ENCODE assay signal across 27 cellular contexts in the genomic region with DNA sequence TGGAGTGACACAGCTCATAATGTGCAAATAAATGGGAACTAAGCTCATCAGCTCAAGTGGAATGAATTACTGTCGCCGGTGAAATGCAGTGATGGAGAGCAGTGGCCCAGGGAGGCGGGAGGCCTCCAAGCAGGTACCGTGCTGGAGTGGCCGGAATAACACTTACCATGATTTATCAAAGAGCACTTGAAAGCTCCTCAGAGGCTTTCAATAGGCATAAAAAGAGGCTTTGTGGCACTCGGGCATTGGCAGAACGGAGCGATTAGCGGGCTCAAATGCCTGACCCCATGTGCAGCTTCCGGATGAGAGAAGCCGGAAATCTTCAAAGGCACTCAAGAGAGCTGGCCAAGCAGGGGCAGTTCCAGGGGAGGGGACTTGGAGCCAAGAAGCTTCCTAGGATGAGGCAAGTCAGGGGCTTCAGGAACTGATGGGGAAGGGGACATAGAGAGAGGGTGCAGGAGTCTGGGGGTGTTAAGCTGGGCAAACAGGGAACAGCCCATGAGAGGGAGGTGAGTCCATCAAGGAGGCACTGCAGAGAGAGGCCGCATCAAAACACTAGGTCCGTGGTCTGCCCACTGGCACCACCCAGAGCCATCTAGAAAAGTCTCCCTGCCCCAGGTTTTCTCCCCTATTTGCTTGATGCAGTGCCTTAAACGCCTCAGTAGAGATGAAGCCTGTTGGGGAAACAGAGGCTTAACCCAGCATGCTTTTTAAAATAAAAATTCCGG.
DNase-seq lines count a peak whose midpoint lies in the region; ATAC-seq and TF ChIP-seq lines count a peak whose summit lies in the region.
"Had no signal": no experiment of that assay in that cellular context is flagged by ENCODE, and none has a peak within 500 bp of the region (broad histone marks: within the 10 kb centered on the region; RNA-seq: fewer than 3 reads in every experiment).

No MANE protein-coding gene starts in this region.

- no peaks in the 10 kb centered on the region for H4K20me1 ChIP-seq in SK-N-SH (ENCODE audit: insufficient read depth)

- no peak overlapping the region for H2BK15ac ChIP-seq in neuronal stem cell (ENCODE audit: low read length)

- intact Hi-C loops in left ventricle myocardium inferior (cut with micrococcal nuclease), result no loop called here

- H3K27me3 ChIP-seq in neuronal stem cell (ENCODE audit: control insufficient read depth in 3 of 3, insufficient read depth in 3 of 3, low read depth in 1 of 3, low read length in 3 of 3) (peaks cover 0 to 4% (median 0%) of the 10 kb centered on the region in 3 experiments), SK-N-SH (ENCODE audit: insufficient read depth) (no peaks in the 10 kb centered on the region), left ventricle myocardium inferior (ENCODE audit: low read depth) (peaks cover 25% of the 10 kb centered on the region)
- H3K27me3 ChIP-seq: colonic mucosa had no signal

- no peak overlapping the region for H3K14ac ChIP-seq in neuronal stem cell (ENCODE audit: low read length)

- no peak overlapping the region for H4K91ac ChIP-seq in neuronal stem cell (ENCODE audit: low read depth, low read length, poor library complexity)

- POLR2A ChIA-PET in SK-N-SH (lab: Yijun Ruan, JAX), result no interaction called here

- H3K4me3 ChIP-seq in neuronal stem cell (ENCODE audit: low read length in 2 of 2), result no peak overlapping the region
- no peak overlapping the region for H3K4me3 ChIP-seq in SK-N-SH (ENCODE audit: low read depth in 2 of 2, low read length in 1 of 2)
- no peak overlapping the region for H3K4me3 ChIP-seq in left ventricle myocardium inferior
- H3K4me3 ChIP-seq: colonic mucosa, GM23248, heart right ventricle, transverse colon had no signal

- H2BK12ac ChIP-seq in neuronal stem cell (ENCODE audit: low read length), result no peak overlapping the region

- ATAC-seq in GM21360 (IDR thresholded peaks at IDR 0.05; ENCODE audit: unreplicated experiment), result no peak
- ATAC-seq: activated T-helper 17 cell treated with anti-CD3 and anti-CD28 coated beads, Interleukin-2, amount 50 U/mL, for 72 hours; effector memory CD8-positive, alpha-beta T cell; heart right ventricle; HepG2; left cardiac atrium; naive thymus-derived CD4-positive, alpha-beta T cell; stimulated activated naive CD8-positive, alpha-beta T cell treated with anti-CD3 and anti-CD28 coated beads, Interleukin-15, amount 100 ng/mL, for 72 hours had no signal

- peak overlapping the region; percentile 26 for H2AFZ ChIP-seq in neuronal stem cell (ENCODE audit: low read length)
- no peak overlapping the region for H2AFZ ChIP-seq in SK-N-SH (ENCODE audit: low read depth)
- H2AFZ ChIP-seq: GM23248, parathyroid adenoma had no signal

- no peak overlapping the region for H4K8ac ChIP-seq in neuronal stem cell (ENCODE audit: low read depth, low read length)

- H3K4me1 ChIP-seq in neuronal stem cell (ENCODE audit: control insufficient read depth in 2 of 2, insufficient read depth in 1 of 2, low read depth in 1 of 2, low read length in 2 of 2), result peaks cover 0 to 16% of the 10 kb centered on the region in 2 donors
- H3K4me1 ChIP-seq in SK-N-SH (ENCODE audit: control insufficient read depth in 1 of 2, insufficient read depth in 2 of 2, low read depth in 1 of 2, low read length in 1 of 2), result peaks cover 0 to 12% of the 10 kb centered on the region in 2 experiments; a peak in 2 of 4 replicates
- no peaks in the 10 kb centered on the region for H3K4me1 ChIP-seq in left ventricle myocardium inferior
- H3K4me1 ChIP-seq: colonic mucosa, heart right ventricle, parathyroid adenoma, transverse colon had no signal

- H3K4me2 ChIP-seq in neuronal stem cell (ENCODE audit: insufficient read depth, low read length, poor library complexity, severe bottlenecking), result no peak overlapping the region
- H3K4me2 ChIP-seq in SK-N-SH, result no peak overlapping the region

- no peak overlapping the region for H2BK5ac ChIP-seq in neuronal stem cell (ENCODE audit: low read length)

- no peak overlapping the region for H3K4ac ChIP-seq in neuronal stem cell (ENCODE audit: low read length)

- no peaks in the 10 kb centered on the region for H3F3A ChIP-seq in SK-N-SH (replicated peaks; ENCODE audit: insufficient read depth)

- DNase-seq in NCI-H1105 (lab: John Stamatoyannopoulos, UW), result peak; percentile 92
- peak; percentile 74 for DNase-seq in NCI-H2029 (lab: John Stamatoyannopoulos, UW)
- DNase-seq in NCI-H774 (lab: John Stamatoyannopoulos, UW), result peak; percentile 64
- no peak for DNase-seq in neuronal stem cell (ENCODE audit: low spot score)
- DNase-seq in SK-N-SH, result no peak
- DNase-seq in NCI-H1694 treated with DMSO at 0.1 percent for 48 hours (lab: John Stamatoyannopoulos, UW), result no peak
- no peak for DNase-seq in left ventricle myocardium inferior
- DNase-seq: activated CD4-positive, alpha-beta T cell treated with anti-CD3 and anti-CD28 coated beads, Interleukin-2, amount 50 U/mL, for 4 hours; activated CD8-positive, alpha-beta memory T cell treated with anti-CD3 and anti-CD28 coated beads, Interleukin-2, amount 50 U/mL, for 4 hours; colonic mucosa; effector memory CD8-positive, alpha-beta T cell; foreskin fibroblast; GM23248; heart right ventricle; Kasumi-1; left cardiac atrium; MV-4-11; naive thymus-derived CD4-positive, alpha-beta T cell; NCI-H446 treated with DMSO at 0.1 percent for 48 hours; stimulated activated CD4-positive, alpha-beta T cell treated with anti-CD3 and anti-CD28 coated beads, Interleukin-15, amount 100 ng/mL, for 24 hours; stimulated activated naive CD8-positive, alpha-beta T cell treated with anti-CD3 and anti-CD28 coated beads, Interleukin-15, amount 100 ng/mL, for 72 hours; T-helper 9 cell; transverse colon had no signal

- TF ChIP-seq RAD21 in SK-N-SH (IDR thresholded peaks at IDR 0.05; ENCODE audit: low read length), result no peak

- peak overlapping the region; percentile 30 for H2AK5ac ChIP-seq in neuronal stem cell (ENCODE audit: low read depth, low read length)

- no peaks in the 10 kb centered on the region for H3K36me3 ChIP-seq in neuronal stem cell (replicated peaks in 1 of 2; ENCODE audit: control insufficient read depth in 2 of 2, insufficient read depth in 2 of 2, low read length in 2 of 2)
- no peaks in the 10 kb centered on the region for H3K36me3 ChIP-seq in SK-N-SH (replicated peaks in 1 of 2; ENCODE audit: control insufficient read depth in 1 of 2, insufficient read depth in 2 of 2, low read length in 1 of 2)
- no peaks in the 10 kb centered on the region for H3K36me3 ChIP-seq in left ventricle myocardium inferior
- H3K36me3 ChIP-seq: colonic mucosa, heart right ventricle, transverse colon had no signal

- TF ChIP-seq EP300 in SK-N-SH (IDR thresholded peaks at IDR 0.05; ENCODE audit: borderline replicate concordance in 1 of 2, low read depth in 1 of 2, low read length in 1 of 2), result no peak

- H3K9me2 ChIP-seq in SK-N-SH, result no peaks in the 10 kb centered on the region

- CTCF ChIA-PET in SK-N-SH (lab: Yijun Ruan, JAX), result interaction anchor here (1.0 to 1.9 kb wide), 3 partner anchors 14 to 1630 kb away, joined by 3 to 5 read pairs (median 3); no protein-coding TSS in a partner anchor

- H3K9ac ChIP-seq in neuronal stem cell (ENCODE audit: low read depth, low read length, poor library complexity), result no peak overlapping the region
- H3K9ac ChIP-seq in SK-N-SH, result no peak overlapping the region
- H3K9ac ChIP-seq: GM23248, parathyroid adenoma had no signal

- no CpG with 5 or more reads among the region's 15 CpGs for WGBS in neuronal stem cell (ENCODE audit: extremely low coverage in 2 of 2, insufficient read length in 2 of 2, insufficient replicate concordance in 1 of 2), 2 donors
- WGBS in SK-N-SH (ENCODE audit: low lambda C conversion rate), result 63% methylated on average over 15 of the region's 15 CpGs

- H3K79me1 ChIP-seq in neuronal stem cell (ENCODE audit: low read depth, low read length), result no peaks in the 10 kb centered on the region

- no peak for TF ChIP-seq CTCF in SK-N-SH (IDR thresholded peaks at IDR 0.05)
- TF ChIP-seq CTCF in left ventricle myocardium inferior (IDR thresholded peaks at IDR 0.05; ENCODE audit: borderline replicate concordance), result no peak

- no peaks in the 10 kb centered on the region for H3K79me2 ChIP-seq in SK-N-SH (ENCODE audit: insufficient read depth)
- H3K79me2 ChIP-seq: parathyroid adenoma had no signal

- H3K18ac ChIP-seq in neuronal stem cell (ENCODE audit: low read length), result peak overlapping the region; percentile 62

- no peak overlapping the region for H2BK120ac ChIP-seq in neuronal stem cell (ENCODE audit: low read depth, low read length)

- H3K9me3 ChIP-seq in neuronal stem cell (replicated peaks in 1 of 2; ENCODE audit: control insufficient read depth in 2 of 2, insufficient read depth in 1 of 2, low read depth in 1 of 2, low read length in 2 of 2), result peaks cover 0 to 1% of the 10 kb centered on the region in 2 donors
- H3K9me3 ChIP-seq in SK-N-SH, result no peaks in the 10 kb centered on the region
- peaks cover 12% of the 10 kb centered on the region for H3K9me3 ChIP-seq in left ventricle myocardium inferior (replicated peaks)
- H3K9me3 ChIP-seq: colonic mucosa, transverse colon had no signal

- peak overlapping the region; percentile 2 for H3K27ac ChIP-seq in neuronal stem cell (replicated peaks; ENCODE audit: low read length)
- no peak overlapping the region for H3K27ac ChIP-seq in SK-N-SH (ENCODE audit: low read depth in 2 of 2, low read length in 1 of 2)
- no peak overlapping the region for H3K27ac ChIP-seq in left ventricle myocardium inferior (replicated peaks)
- H3K27ac ChIP-seq: colonic mucosa, GM23248, heart right ventricle, parathyroid adenoma, transverse colon had no signal

- no peak overlapping the region for H3K23ac ChIP-seq in neuronal stem cell (ENCODE audit: low read depth, low read length, poor library complexity)

TF ChIP-seq in SK-N-SH, 30 proteins besides CTCF, POLR2A, EP300 and RAD21:
- TF ChIP-seq RFX5 (IDR thresholded peaks at IDR 0.05; ENCODE audit: low read length), result no peak
TF ChIP-seq in SK-N-SH: peak in this region for 0.

Comparison
In these comparisons a context has a peak if more than half of its experiments do, and no peak if none do; other contexts are left out.
1. DNase-seq: peak in NCI-H1105 (single experiment), NCI-H2029 (single experiment) and NCI-H774 (single experiment); none in neuronal stem cell (single experiment), SK-N-SH (single experiment), NCI-H1694 treated with DMSO at 0.1 percent for 48 hours (single experiment) and left ventricle myocardium inferior (single experiment).